ENCODE assay signal across 8 cellular contexts in genomic region chr7:30029696-30030095, GRCh38. TPM values are rescaled to one million over a fixed set of nuclear protein-coding genes. Genes with fewer than 3 reads are reported as not detected.
DNase-seq lines count a peak whose midpoint lies in the region; ATAC-seq and TF ChIP-seq lines count a peak whose summit lies in the region.

No MANE protein-coding gene starts in this region.

- H3K4me1 ChIP-seq in iPS DF 6.9 (ENCODE audit: control insufficient read depth, insufficient read depth, low read length), result no peaks in the 10 kb centered on the region; the same call in 1 of the 2 replicates
- H3K4me1 ChIP-seq in tibial nerve, result peaks cover 0 to 58% (median 22%) of the 10 kb centered on the region in 4 donors

- no CpG with 5 or more reads among the region's 6 CpGs for WGBS in iPS DF 6.9 (ENCODE audit: insufficient coverage, insufficient read length)
- WGBS in tibial nerve, 2 donors, result 24 to 28% methylated on average over 6 of the region's 6 CpGs

- H3K9ac ChIP-seq in SK-N-MC (ENCODE audit: insufficient read length), result peak overlapping the region; percentile 74

- no peak for TF ChIP-seq POLR2A in tibial nerve (IDR thresholded peaks at IDR 0.05)

- ATAC-seq in GM19467 (IDR thresholded peaks at IDR 0.05; ENCODE audit: unreplicated experiment) (no peak), HG03342 (IDR thresholded peaks at IDR 0.05; ENCODE audit: unreplicated experiment) (no peak)

- H3K27me3 ChIP-seq in iPS DF 6.9 (ENCODE audit: control insufficient read depth, insufficient read depth, low read length) (no peaks in the 10 kb centered on the region), tibial nerve (no peaks in the 10 kb centered on the region)

- TF ChIP-seq CTCF in tibial nerve (IDR thresholded peaks at IDR 0.05), result no peak

- DNase-seq in activated naive CD4-positive, alpha-beta T cell treated with Interleukin-2 at 50 U/mL for 16 hours, result peak; percentile 10
- DNase-seq in activated naive CD4-positive, alpha-beta T cell treated with anti-CD3 and anti-CD28 coated beads, Interleukin-2, amount 50 U/mL, for 16 hours, result no peak
- DNase-seq in SK-N-MC (ENCODE audit: low read depth, low spot score) (no peak), iPS DF 6.9 (ENCODE audit: low read depth, low spot score) (no peak), tibial nerve (ENCODE audit: low spot score in 2 of 2) (no peak), SIG-M5 treated with dmso at 0.1 percent for 504 hours (lab: John Stamatoyannopoulos, UW; ENCODE audit: unreplicated experiment) (no peak)

- H3K27ac ChIP-seq in SK-N-MC (0 out of 2 replicates have a peak overlapping the region, but pooled peaks have one; percentile 5), iPS DF 6.9 (ENCODE audit: low read length) (no peak overlapping the region), tibial nerve (peak overlapping the region in 3 of 4 donors; percentile 92 to 95 (median 92))

- H3K4me3 ChIP-seq in SK-N-MC (peak overlapping the region; percentile 95), iPS DF 6.9 (ENCODE audit: low read length) (peak overlapping the region; percentile 2; the same call in 1 of the 2 replicates), tibial nerve (peak overlapping the region in 2 of 4 donors; percentile 93 to 99)

- H3K36me3 ChIP-seq in SK-N-MC (ENCODE audit: insufficient read depth, low read length) (no peaks in the 10 kb centered on the region), iPS DF 6.9 (ENCODE audit: control insufficient read depth, insufficient read depth, low read length) (no peaks in the 10 kb centered on the region), tibial nerve (no peaks in the 10 kb centered on the region)

- H3K9me3 ChIP-seq in SK-N-MC (ENCODE audit: low read depth, low read length) (no peaks in the 10 kb centered on the region), iPS DF 6.9 (ENCODE audit: control insufficient read depth, insufficient read depth, low read length) (no peaks in the 10 kb centered on the region), tibial nerve (no peaks in the 10 kb centered on the region)

- no peak for TF ChIP-seq EP300 in tibial nerve (IDR thresholded peaks at IDR 0.05)

RNA-seq across cellular contexts. Expression of gene PLEKHA8, which starts 1.5 kb away (rescaled TPM):
- 10 to 100 TPM in 3 of 4 donors, 1 to 10 TPM in 1; 9.0 to 23.4 (median 13.0) TPM for total RNA-seq in tibial nerve

RNA-seq across cellular contexts. Expression of gene FKBP14, which starts 3.2 kb away (rescaled TPM):
- total RNA-seq in tibial nerve, result 10 to 100 TPM in 2 of 4 donors, 1 to 10 TPM in 2; 4.5 to 11.7 (median 8.7) TPM

RNA-seq across cellular contexts. Expression of gene SCRN1, which starts 40.1 kb away (rescaled TPM):
- 100 to 1,000 TPM in 3 of 4 donors, 10 to 100 TPM in 1; 65.1 to 161 (median 119) TPM for total RNA-seq in tibial nerve
